In genomic region chr16:30376508-30376907, GRCh38 we compare ENCODE assay signal across 11 cellular contexts. TPM values are rescaled to one million over a fixed set of nuclear protein-coding genes. Genes with fewer than 3 reads are reported as not detected.
DNase-seq lines count a peak whose midpoint lies in the region; ATAC-seq and TF ChIP-seq lines count a peak whose summit lies in the region.
"Had no signal": no experiment of that assay in that cellular context is flagged by ENCODE, and none has a peak within 500 bp of the region (broad histone marks: within the 10 kb centered on the region; RNA-seq: fewer than 3 reads in every experiment).

No MANE protein-coding gene starts in this region.

- H3K4me3 ChIP-seq in lower lobe of right lung: no peak overlapping the region
- H3K4me3 ChIP-seq in subcutaneous abdominal adipose tissue (ENCODE audit: low read depth in 1 of 5, low read length in 5 of 5): no peak overlapping the region

- no peaks in the 10 kb centered on the region for H3K9me3 Mint-ChIP-seq in activated CD4-positive, alpha-beta T cell treated with anti-CD3 and anti-CD28 coated beads for 36 hours (ENCODE audit: low read depth)
- no peaks in the 10 kb centered on the region for H3K9me3 Mint-ChIP-seq in activated CD8-positive, alpha-beta T cell treated with anti-CD3 and anti-CD28 coated beads for 36 hours

- no peak overlapping the region for H3K9ac ChIP-seq in subcutaneous abdominal adipose tissue (ENCODE audit: low read length in 5 of 5)

- H3K4me1 ChIP-seq in lower lobe of right lung (peaks cover 25% of the 10 kb centered on the region), subcutaneous abdominal adipose tissue (ENCODE audit: control insufficient read depth in 5 of 5, insufficient read depth in 5 of 5, low read length in 5 of 5) (peaks cover 0 to 25% (median 18%) of the 10 kb centered on the region in 5 donors)

- H3K36me3 ChIP-seq in lower lobe of right lung (no peaks in the 10 kb centered on the region), subcutaneous abdominal adipose tissue (ENCODE audit: control insufficient read depth in 5 of 5, insufficient read depth in 5 of 5, low read length in 5 of 5) (no peaks in the 10 kb centered on the region)

- intact Hi-C loops in activated CD4-positive, alpha-beta T cell treated with anti-CD3 and anti-CD28 coated beads for 36 hours (cut with DNase I, micrococcal nuclease): loop anchor here (2.0 to 10.0 kb wide), 4 partner anchors 94 to 1552 kb away; partner anchors contain the start of genes ATXN2L (in 1 of the 2), FUS (in 1 of the 2) and ITGAL (in 1 of the 2)
- intact Hi-C loops in activated CD8-positive, alpha-beta T cell treated with anti-CD3 and anti-CD28 coated beads for 36 hours (cut with micrococcal nuclease): loop anchor here (10.0 kb wide), 2 partner anchors 282 to 312 kb away; partner anchors contain the start of genes ALDOA, TBX6 and YPEL3
- intact Hi-C loops in lower lobe of right lung (cut with DNase I): no loop called here

- CTCF ChIA-PET in activated CD4-positive, alpha-beta T cell treated with anti-CD3 and anti-CD28 coated beads for 36 hours (lab: Charles Lee): no interaction called here
- CTCF ChIA-PET in activated CD8-positive, alpha-beta T cell treated with anti-CD3 and anti-CD28 coated beads for 36 hours (lab: Charles Lee): interaction anchor here (1.2 kb wide), 1 partner anchor 33 kb away, joined by 5 read pairs; no protein-coding TSS in a partner anchor

- H3K27me3 ChIP-seq in lower lobe of right lung (ENCODE audit: low read depth) (no peaks in the 10 kb centered on the region), subcutaneous abdominal adipose tissue (ENCODE audit: control insufficient read depth in 5 of 5, insufficient read depth in 4 of 5, low read length in 5 of 5) (no peaks in the 10 kb centered on the region)

- no peak for TF ChIP-seq POLR2A in erythroblast (IDR thresholded peaks at IDR 0.05; ENCODE audit: low read length)

- peaks cover 41% of the 10 kb centered on the region for H3K4me1 Mint-ChIP-seq in activated CD4-positive, alpha-beta T cell treated with anti-CD3 and anti-CD28 coated beads for 36 hours
- peaks cover 41% of the 10 kb centered on the region for H3K4me1 Mint-ChIP-seq in activated CD8-positive, alpha-beta T cell treated with anti-CD3 and anti-CD28 coated beads for 36 hours (ENCODE audit: low read depth)

- H3K27ac Mint-ChIP-seq in activated CD4-positive, alpha-beta T cell treated with anti-CD3 and anti-CD28 coated beads for 36 hours: peak overlapping the region; percentile 99
- peak overlapping the region; percentile 100 for H3K27ac Mint-ChIP-seq in activated CD8-positive, alpha-beta T cell treated with anti-CD3 and anti-CD28 coated beads for 36 hours

- H3K27me3 Mint-ChIP-seq in activated CD4-positive, alpha-beta T cell treated with anti-CD3 and anti-CD28 coated beads for 36 hours: no peaks in the 10 kb centered on the region
- no peaks in the 10 kb centered on the region for H3K27me3 Mint-ChIP-seq in activated CD8-positive, alpha-beta T cell treated with anti-CD3 and anti-CD28 coated beads for 36 hours

- H3K36me3 Mint-ChIP-seq in activated CD4-positive, alpha-beta T cell treated with anti-CD3 and anti-CD28 coated beads for 36 hours (ENCODE audit: low read depth): peaks cover 28% of the 10 kb centered on the region
- H3K36me3 Mint-ChIP-seq in activated CD8-positive, alpha-beta T cell treated with anti-CD3 and anti-CD28 coated beads for 36 hours (ENCODE audit: low read depth): peaks cover 30% of the 10 kb centered on the region

- TF ChIP-seq CTCF in activated CD8-positive, alpha-beta T cell treated with anti-CD3 and anti-CD28 coated beads for 36 hours (IDR thresholded peaks at IDR 0.05): no peak
- no peak for TF ChIP-seq CTCF in lower lobe of right lung (IDR thresholded peaks at IDR 0.05)

- no peak for DNase-seq in activated CD4-positive, alpha-beta T cell treated with anti-CD3 and anti-CD28 coated beads for 36 hours
- no peak for DNase-seq in activated CD4-positive, alpha-beta T cell treated with anti-CD3 and anti-CD28 coated beads, Interleukin-2, amount 50 U/mL, for 48 hours
- no peak for DNase-seq in activated CD8-positive, alpha-beta T cell treated with anti-CD3 and anti-CD28 coated beads for 36 hours
- no peak for DNase-seq in lower lobe of right lung
- DNase-seq in erythroblast (lab: John Stamatoyannopoulos, UW): no peak
- DNase-seq in H4 (ENCODE audit: low spot score): no peak
- DNase-seq: stimulated activated naive CD4-positive, alpha-beta T cell treated with Interleukin-2 at 50 U/mL for 16 hours had no signal

- ATAC-seq in activated CD4-positive, alpha-beta T cell treated with anti-CD3 and anti-CD28 coated beads for 36 hours: no peak
- no peak for ATAC-seq in activated CD8-positive, alpha-beta T cell treated with anti-CD3 and anti-CD28 coated beads for 36 hours
- ATAC-seq in lower lobe of right lung (no peak), HG02642 (IDR thresholded peaks at IDR 0.05; ENCODE audit: poor library complexity, unreplicated experiment) (no peak)
- ATAC-seq: A549, SK-N-SH treated with all-trans-retinoic acid at 6 μM for 48 hours had no signal

- H3K9me3 ChIP-seq in lower lobe of right lung: no peaks in the 10 kb centered on the region
- no peaks in the 10 kb centered on the region for H3K9me3 ChIP-seq in subcutaneous abdominal adipose tissue (ENCODE audit: control insufficient read depth in 5 of 5, low read length in 5 of 5)
- H3K9me3 ChIP-seq: A549 had no signal

- H3K4me3 Mint-ChIP-seq in activated CD4-positive, alpha-beta T cell treated with anti-CD3 and anti-CD28 coated beads for 36 hours: no peak overlapping the region
- H3K4me3 Mint-ChIP-seq in activated CD8-positive, alpha-beta T cell treated with anti-CD3 and anti-CD28 coated beads for 36 hours: peak overlapping the region; percentile 99

- peak overlapping the region; percentile 98 for H3K27ac ChIP-seq in lower lobe of right lung
- H3K27ac ChIP-seq in subcutaneous abdominal adipose tissue (ENCODE audit: low read depth, low read length): peak overlapping the region; percentile 98

- POLR2A ChIA-PET in activated CD4-positive, alpha-beta T cell treated with anti-CD3 and anti-CD28 coated beads for 36 hours (lab: Charles Lee): no interaction called here
- POLR2A ChIA-PET in activated CD8-positive, alpha-beta T cell treated with anti-CD3 and anti-CD28 coated beads for 36 hours (lab: Charles Lee): interaction anchor here (2.4 kb wide), 1 partner anchor 191 kb away, joined by 8 read pairs; no protein-coding TSS in a partner anchor

RNA-seq across cellular contexts. Expression of gene MYL11, which starts 1.9 kb away (rescaled TPM):
- 1 to 10 TPM in 1 of 2 experiments, under 1 TPM in 1; 0.69 to 1.6 TPM for total RNA-seq in activated CD4-positive, alpha-beta T cell treated with anti-CD3 and anti-CD28 coated beads for 36 hours
- 1 to 10 TPM in 1 of 2 experiments, under 1 TPM in 1; 0.87 to 1.2 TPM for total RNA-seq in activated CD8-positive, alpha-beta T cell treated with anti-CD3 and anti-CD28 coated beads for 36 hours
- total RNA-seq in lower lobe of right lung: not detected
- total RNA-seq in H4 (2014; rRNA removed; shearing (Covaris generic)): not detected in 2 replicates

RNA-seq across cellular contexts. Expression of gene SEPTIN1, which starts 5.9 kb away (rescaled TPM):
- 100 to 1,000 TPM; 155 to 159 TPM for total RNA-seq in activated CD4-positive, alpha-beta T cell treated with anti-CD3 and anti-CD28 coated beads for 36 hours
- total RNA-seq in activated CD8-positive, alpha-beta T cell treated with anti-CD3 and anti-CD28 coated beads for 36 hours: 100 to 1,000 TPM; 163 to 169 TPM
- total RNA-seq in lower lobe of right lung: 6.0 TPM
- total RNA-seq in H4 (2014; rRNA removed; shearing (Covaris generic)): not detected in 2 replicates

RNA-seq across cellular contexts. Expression of gene TBC1D10B, which starts 6.2 kb away (rescaled TPM):
- 10 to 100 TPM; 38.1 to 43.4 TPM for total RNA-seq in activated CD4-positive, alpha-beta T cell treated with anti-CD3 and anti-CD28 coated beads for 36 hours
- total RNA-seq in activated CD8-positive, alpha-beta T cell treated with anti-CD3 and anti-CD28 coated beads for 36 hours: 10 to 100 TPM; 39.7 to 41.3 TPM
- 36.9 TPM for total RNA-seq in lower lobe of right lung
- total RNA-seq in H4 (2014; rRNA removed; shearing (Covaris generic)): 10.4 and 15.9 TPM in 2 replicates

RNA-seq across cellular contexts. Expression of gene ZNF48, which starts 18.7 kb away (rescaled TPM):
- total RNA-seq in activated CD4-positive, alpha-beta T cell treated with anti-CD3 and anti-CD28 coated beads for 36 hours: 10 to 100 TPM; 10.6 to 11.0 TPM
- 10 to 100 TPM; 10.4 to 10.9 TPM for total RNA-seq in activated CD8-positive, alpha-beta T cell treated with anti-CD3 and anti-CD28 coated beads for 36 hours
- 6.2 TPM for total RNA-seq in lower lobe of right lung
- 4.1 and 7.4 TPM in 2 replicates for total RNA-seq in H4 (2014; rRNA removed; shearing (Covaris generic))

RNA-seq across cellular contexts. Expression of gene CD2BP2, which starts 21.4 kb away (rescaled TPM):
- total RNA-seq in activated CD4-positive, alpha-beta T cell treated with anti-CD3 and anti-CD28 coated beads for 36 hours: 10 to 100 TPM; 42.3 to 51.8 TPM
- total RNA-seq in activated CD8-positive, alpha-beta T cell treated with anti-CD3 and anti-CD28 coated beads for 36 hours: 10 to 100 TPM; 43.8 to 44.5 TPM
- total RNA-seq in lower lobe of right lung: 52.3 TPM
- total RNA-seq in H4 (2014; rRNA removed; shearing (Covaris generic)): 42.7 and 53.6 TPM in 2 replicates

Comparison
In these comparisons a context has a peak if more than half of its experiments do, and no peak if none do; other contexts are left out.
1. RNA of gene SEPTIN1, which starts 5.9 kb away (total RNA-seq): 163 to 169 TPM in activated CD8-positive, alpha-beta T cell treated with anti-CD3 and anti-CD28 coated beads for 36 hours and 155 to 159 TPM in activated CD4-positive, alpha-beta T cell treated with anti-CD3 and anti-CD28 coated beads for 36 hours; 6.0 TPM in lower lobe of right lung (single experiment) and not detected in H4; every median in the first group is over 10 times any median in the second.